8 cellular contexts compared by ENCODE assay signal in genomic region chr5:10250804-10251276, GRCh38. TPM values are rescaled to one million over a fixed set of nuclear protein-coding genes. Genes with fewer than 3 reads are reported as not detected.
DNase-seq lines count a peak whose midpoint lies in the region; ATAC-seq and TF ChIP-seq lines count a peak whose summit lies in the region.

No MANE protein-coding gene starts in this region.

- H3K4me1 ChIP-seq in GM23248 (ENCODE audit: insufficient read depth) (peaks cover 18% of the 10 kb centered on the region), OCI-LY1 (ENCODE audit: insufficient read depth, low read length, severe bottlenecking) (peaks cover 44% of the 10 kb centered on the region), mucosa of descending colon (ENCODE audit: low read depth) (peaks cover 25% of the 10 kb centered on the region)

- H3K27me3 ChIP-seq in GM23248 (replicated peaks; ENCODE audit: insufficient read depth) (no peaks in the 10 kb centered on the region), OCI-LY1 (ENCODE audit: insufficient read depth, low read length) (no peaks in the 10 kb centered on the region)

- H3K27ac ChIP-seq in GM23248 (peak overlapping the region; percentile 94; the same call in 1 of the 2 replicates), OCI-LY1 (ENCODE audit: low read depth, low read length, poor library complexity, severe bottlenecking) (peak overlapping the region; percentile 84)

- DNase-seq in DMS53 (lab: John Stamatoyannopoulos, UW) (peak; percentile 65), GM23248 (peak; percentile 65), mucosa of descending colon (no peak), Ammon's horn (ENCODE audit: low spot score) (no peak), sciatic nerve (ENCODE audit: low spot score) (no peak), activated gamma-delta T cell (lab: John Stamatoyannopoulos, UW) (no peak)
- peak; percentile 21 for DNase-seq in central memory CD4-positive, alpha-beta T cell

- peak overlapping the region; percentile 94 for H3K9ac ChIP-seq in GM23248
- H3K9ac ChIP-seq in OCI-LY1 (ENCODE audit: low read length): peak overlapping the region; percentile 90

- H4K20me1 ChIP-seq in GM23248 (ENCODE audit: insufficient read depth) (peaks cover 18% of the 10 kb centered on the region; the same call in 1 of the 2 replicates), OCI-LY1 (ENCODE audit: insufficient read depth, low read length) (no peaks in the 10 kb centered on the region)

- H2AFZ ChIP-seq in GM23248 (peak overlapping the region; percentile 87), OCI-LY1 (ENCODE audit: low read length) (no peak overlapping the region)

- H3K79me2 ChIP-seq in GM23248 (ENCODE audit: insufficient read depth): peaks cover 86% of the 10 kb centered on the region
- peaks cover 54% of the 10 kb centered on the region for H3K79me2 ChIP-seq in OCI-LY1 (ENCODE audit: insufficient read depth, low read length)

- no peak for TF ChIP-seq CTCF in OCI-LY1 (IDR thresholded peaks at IDR 0.05; ENCODE audit: low read length)
- no peak for TF ChIP-seq CTCF in mucosa of descending colon (IDR thresholded peaks at IDR 0.05)

- peaks cover 29% of the 10 kb centered on the region for H3K36me3 ChIP-seq in GM23248 (ENCODE audit: low read depth)
- peaks cover 50% of the 10 kb centered on the region for H3K36me3 ChIP-seq in OCI-LY1 (ENCODE audit: insufficient read depth, low read length)
- H3K36me3 ChIP-seq in mucosa of descending colon (ENCODE audit: low read depth): no peaks in the 10 kb centered on the region

- intact Hi-C loops in mucosa of descending colon (cut with DNase I, micrococcal nuclease) (no loop called here), sciatic nerve (cut with DNase I) (no loop called here)

- peak; percentile 26 for ATAC-seq in mucosa of descending colon
- ATAC-seq in sciatic nerve: no peak

- H3K9me2 ChIP-seq in GM23248 (ENCODE audit: insufficient read depth) (no peaks in the 10 kb centered on the region), OCI-LY1 (ENCODE audit: low read depth, low read length) (no peaks in the 10 kb centered on the region)

- H3K9me3 ChIP-seq in GM23248 (ENCODE audit: low read depth): no peaks in the 10 kb centered on the region
- no peaks in the 10 kb centered on the region for H3K9me3 ChIP-seq in OCI-LY1 (ENCODE audit: low read length)
- no peaks in the 10 kb centered on the region for H3K9me3 ChIP-seq in mucosa of descending colon

- peak overlapping the region; percentile 96 for H3K4me3 ChIP-seq in GM23248
- peak overlapping the region; percentile 93 for H3K4me3 ChIP-seq in OCI-LY1 (ENCODE audit: low read depth, low read length, poor library complexity, severe bottlenecking)
- peak overlapping the region; percentile 98 for H3K4me3 ChIP-seq in mucosa of descending colon

- in situ Hi-C loops in GM23248 (cut with MboI): no loop called here

- H3F3A ChIP-seq in GM23248 (ENCODE audit: insufficient read depth) (0 out of 2 replicates have a peak, but pooled peaks cover 3% of the 10 kb centered on the region), OCI-LY1 (ENCODE audit: insufficient read depth, low read length) (no peaks in the 10 kb centered on the region)

- H3K4me2 ChIP-seq in GM23248 (ENCODE audit: unreplicated experiment) (peak overlapping the region; percentile 82), OCI-LY1 (ENCODE audit: low read length) (peak overlapping the region; percentile 69)

- WGBS in GM23248 (ENCODE audit: low coverage in 1 of 2, low lambda C conversion rate in 2 of 2, missing lambda C conversion rate in 2 of 2), 2 experiments: 0 to 1% methylated on average over 21 of the region's 21 CpGs

RNA-seq across cellular contexts. Expression of gene CCT5, which starts 0.8 kb away (rescaled TPM):
- 301 and 392 TPM in 2 replicates for total RNA-seq in GM23248 (2014; rRNA removed; shearing (Covaris generic))
- 257 and 264 TPM in 2 replicates for polyA plus RNA-seq in GM23248 (2016; fragmentation: Nextera tagmentation; extraction: Ambion mirVana)
- total RNA-seq in mucosa of descending colon: 100 to 1,000 TPM; 120 to 155 (median 122) TPM
- total RNA-seq in sciatic nerve: 79.5 TPM

RNA-seq across cellular contexts. Expression of gene ATPSCKMT, which starts 1.2 kb away (rescaled TPM):
- total RNA-seq in GM23248 (2014; rRNA removed; shearing (Covaris generic)): 15.3 and 16.8 TPM in 2 replicates
- 12.8 and 13.9 TPM in 2 replicates for polyA plus RNA-seq in GM23248 (2016; fragmentation: Nextera tagmentation; extraction: Ambion mirVana)
- total RNA-seq in mucosa of descending colon: 10 to 100 TPM; 15.9 to 19.3 (median 16.3) TPM
- total RNA-seq in sciatic nerve: 20.8 TPM

RNA-seq across cellular contexts. Expression of gene CMBL, which starts 56.9 kb away (rescaled TPM):
- 4.0 and 4.2 TPM in 2 replicates for total RNA-seq in GM23248 (2014; rRNA removed; shearing (Covaris generic))
- polyA plus RNA-seq in GM23248 (2016; fragmentation: Nextera tagmentation; extraction: Ambion mirVana): 14.6 and 16.0 TPM in 2 replicates
- 100 to 1,000 TPM in 1 of 3 donors, 10 to 100 TPM in 2; 81.4 to 210 (median 97.9) TPM for total RNA-seq in mucosa of descending colon
- 17.5 TPM for total RNA-seq in sciatic nerve

Comparison
In these comparisons a context has a peak if more than half of its experiments do, and no peak if none do; other contexts are left out.
1. DNase-seq: peak in DMS53 (single experiment), GM23248 (single experiment) and central memory CD4-positive, alpha-beta T cell (single experiment); none in mucosa of descending colon (0 of 3), Ammon's horn (single experiment), sciatic nerve (single experiment) and activated gamma-delta T cell (single experiment).
2. Peak in every context shown above with its lines, with median percentiles within 50 percentile points of each other: H3K4me3 ChIP-seq.